Comparison of ENCODE assay signal across 22 cellular contexts in genomic region chr16:82664181-82664580, GRCh38. TPM values are rescaled to one million over a fixed set of nuclear protein-coding genes. Genes with fewer than 3 reads are reported as not detected.
"Had no signal": no experiment of that assay in that cellular context is flagged by ENCODE, and none has a peak within 500 bp of the region (broad histone marks: within the 10 kb centered on the region; RNA-seq: fewer than 3 reads in every experiment).

No MANE protein-coding gene starts in this region.

- H3K36me3 ChIP-seq: esophagus muscularis mucosa, gastroesophageal sphincter, heart right ventricle, left lung, lower lobe of right lung had no signal

- H3K27ac ChIP-seq: coronary artery, esophagus muscularis mucosa, foreskin keratinocyte, gastroesophageal sphincter, heart right ventricle, left lung, lower lobe of right lung had no signal

- H3K9me3 ChIP-seq: esophagus muscularis mucosa, left lung, lower lobe of right lung had no signal

- H3K27me3 ChIP-seq: foreskin keratinocyte, heart right ventricle, left lung had no signal

- DNase-seq: dermis blood vessel endothelial cell; effector CD4-positive, alpha-beta T cell; effector memory CD4-positive, alpha-beta T cell; foreskin keratinocyte; heart right ventricle; hippocampal formation; left cardiac atrium; left lung; left ventricle myocardium superior; lower lobe of right lung; mesendoderm; midbrain; naive thymus-derived CD4-positive, alpha-beta T cell had no signal

- ATAC-seq: foreskin keratinocyte; gastroesophageal sphincter; heart right ventricle; left cardiac atrium; left lung; lower lobe of right lung; naive thymus-derived CD4-positive, alpha-beta T cell had no signal

- H3K4me3 ChIP-seq: coronary artery, dorsolateral prefrontal cortex, esophagus muscularis mucosa, gastroesophageal sphincter, heart right ventricle, left lung, lower lobe of right lung had no signal

- FAIRE-seq: colon, endothelial cell of umbilical vein, frontal cortex, islet of Langerhans, keratinocyte had no signal

RNA-seq across cellular contexts. Expression of gene CDH13, which starts 37.4 kb away (rescaled TPM):
- polyA plus RNA-seq: naive thymus-derived CD4-positive, alpha-beta T cell had no signal
